ENCODE assay signal across 8 cellular contexts in genomic region chr15:40754574-40754882, GRCh38. TPM values are rescaled to one million over a fixed set of nuclear protein-coding genes. Genes with fewer than 3 reads are reported as not detected.
DNase-seq lines count a peak whose midpoint lies in the region; TF ChIP-seq lines count a peak whose summit lies in the region.

No MANE protein-coding gene starts in this region.

- TF ChIP-seq EP300 in transverse colon (IDR thresholded peaks at IDR 0.05; ENCODE audit: low read depth), result no peak

- H4K20me1 ChIP-seq in OCI-LY3 (ENCODE audit: insufficient read depth, low read length), result no peaks in the 10 kb centered on the region

- peaks cover 37% of the 10 kb centered on the region for H3K79me2 ChIP-seq in OCI-LY3 (ENCODE audit: low read length)

- H3K36me3 ChIP-seq in OCI-LY3 (replicated peaks; ENCODE audit: low read depth, low read length) (peaks cover 25% of the 10 kb centered on the region), transverse colon (peaks cover 0 to 22% (median 7%) of the 10 kb centered on the region in 4 donors)

- H3K4me1 ChIP-seq in OCI-LY3 (ENCODE audit: low read length) (peaks cover 12% of the 10 kb centered on the region; the same call in 1 of the 2 replicates), transverse colon (peaks cover 0 to 24% (median 11%) of the 10 kb centered on the region in 4 donors)

- WGBS in lower leg skin, 2 donors, result 0% methylated on average over 6 to 17 of the region's 22 CpGs
- 0% methylated on average over 14 of the region's 22 CpGs; no CpG with 5 or more reads in 1 of the 2 donors for WGBS in transverse colon (ENCODE audit: low coverage in 1 of 2), 2 donors

- H3K27me3 ChIP-seq in OCI-LY3 (ENCODE audit: low read depth, low read length), result no peaks in the 10 kb centered on the region
- H3K27me3 ChIP-seq in transverse colon, result no peaks in the 10 kb centered on the region

- H3K4me3 Mint-ChIP-seq in activated CD4-positive, alpha-beta T cell treated with anti-CD3 and anti-CD28 coated beads, Interleukin-2, amount 10 ng/mL, durations not matched to agents 7 days and 5 days, result peak overlapping the region; percentile 90

- no peaks in the 10 kb centered on the region for H3K9me3 Mint-ChIP-seq in activated CD4-positive, alpha-beta T cell treated with anti-CD3 and anti-CD28 coated beads, Interleukin-2, amount 10 ng/mL, durations not matched to agents 7 days and 5 days

- H3K4me3 ChIP-seq in OCI-LY3 (ENCODE audit: low read length) (peak overlapping the region; percentile 96), lower leg skin (ENCODE audit: low read depth, poor library complexity, severe bottlenecking) (peak overlapping the region; percentile 83), transverse colon (peak overlapping the region; percentile 68 to 85 (median 74))

- TF ChIP-seq CTCF in OCI-LY3 (IDR thresholded peaks at IDR 0.05; ENCODE audit: low read depth, low read length) (no peak), lower leg skin (IDR thresholded peaks at IDR 0.05) (no peak), transverse colon (IDR thresholded peaks at IDR 0.05) (no peak)

- in situ Hi-C loops in transverse colon (cut with MboI; ENCODE audit: low pct_ligation_motif_present in 1 of 4, low pct_unique_long_range_greater_than_20kb in 1 of 4, low sequenced_read_pairs in 3 of 4), result loop anchor here in 1 of 4 donors (25.0 kb wide), 1 partner anchor 167 kb away; the partner anchor contains the start of gene KNL1

- intact Hi-C loops in lower leg skin (cut with DNase I; ENCODE audit: low total_unique reads), result no loop called here
- intact Hi-C loops in transverse colon (cut with DNase I; ENCODE audit: low total_unique reads), result loop anchor here (2.0 kb wide), 1 partner anchor 52 kb away; the partner anchor contains the start of genes DNAJC17 and ZFYVE19

- no peaks in the 10 kb centered on the region for H3K27me3 Mint-ChIP-seq in activated CD4-positive, alpha-beta T cell treated with anti-CD3 and anti-CD28 coated beads, Interleukin-2, amount 10 ng/mL, durations not matched to agents 7 days and 5 days

- peak overlapping the region; percentile 98 for H3K27ac Mint-ChIP-seq in activated CD4-positive, alpha-beta T cell treated with anti-CD3 and anti-CD28 coated beads, Interleukin-2, amount 10 ng/mL, durations not matched to agents 7 days and 5 days

- peak overlapping the region; percentile 88 for H3K4me2 ChIP-seq in OCI-LY3 (ENCODE audit: low read length)

- H3K4me1 Mint-ChIP-seq in activated CD4-positive, alpha-beta T cell treated with anti-CD3 and anti-CD28 coated beads, Interleukin-2, amount 10 ng/mL, durations not matched to agents 7 days and 5 days, result peaks cover 38% of the 10 kb centered on the region

- H3K9me3 ChIP-seq in OCI-LY3 (ENCODE audit: insufficient read depth, low read length) (no peaks in the 10 kb centered on the region), transverse colon (no peaks in the 10 kb centered on the region)

- CTCF ChIA-PET in activated CD4-positive, alpha-beta T cell treated with anti-CD3 and anti-CD28 coated beads, Interleukin-2, amount 10 ng/mL, durations not matched to agents 7 days and 5 days (lab: Charles Lee), result interaction anchor here (1.0 to 1.5 kb wide), 2 partner anchors 11 to 46 kb away, joined by 3 to 4 read pairs; no protein-coding TSS in a partner anchor

- H3K9ac ChIP-seq in OCI-LY3 (ENCODE audit: low read length), result peak overlapping the region; percentile 78

- POLR2A ChIA-PET in activated CD4-positive, alpha-beta T cell treated with anti-CD3 and anti-CD28 coated beads, Interleukin-2, amount 10 ng/mL, durations not matched to agents 7 days and 5 days (lab: Charles Lee), result no interaction called here

- H3K36me3 Mint-ChIP-seq in activated CD4-positive, alpha-beta T cell treated with anti-CD3 and anti-CD28 coated beads, Interleukin-2, amount 10 ng/mL, durations not matched to agents 7 days and 5 days (ENCODE audit: low read depth), result peaks cover 31% of the 10 kb centered on the region

- TF ChIP-seq POLR2A in lower leg skin (IDR thresholded peaks at IDR 0.05) (no peak), transverse colon (IDR thresholded peaks at IDR 0.05) (no peak)

- DNase-seq in activated CD4-positive, alpha-beta T cell treated with anti-CD3 and anti-CD28 coated beads, Interleukin-2, amount 10 ng/mL, durations not matched to agents 7 days and 5 days, result peak; percentile 28
- DNase-seq in activated CD4-positive, alpha-beta T cell treated with anti-CD3 and anti-CD28 coated beads, Interleukin-2, amount 50 U/mL, for 48 hours, result no peak
- DNase-seq in cerebellum (ENCODE audit: low spot score), result peak; percentile 28
- no peak for DNase-seq in lower leg skin (ENCODE audit: low spot score in 2 of 2)
- DNase-seq in transverse colon, result peak; percentile 54
- DNase-seq in NCI-H524 (lab: John Stamatoyannopoulos, UW), result no peak
- DNase-seq in pons (ENCODE audit: low spot score), result no peak

- H2AFZ ChIP-seq in OCI-LY3 (ENCODE audit: low read depth, low read length), result no peak overlapping the region

- H3K27ac ChIP-seq in OCI-LY3 (ENCODE audit: low read length) (no peak overlapping the region), transverse colon (peak overlapping the region; percentile 84 to 90 (median 86))

RNA-seq across cellular contexts. Expression of gene RMDN3, which starts 0.5 kb away (rescaled TPM):
- total RNA-seq in activated CD4-positive, alpha-beta T cell treated with anti-CD3 and anti-CD28 coated beads, Interleukin-2, amount 10 ng/mL, durations not matched to agents 7 days and 5 days, result 10 to 100 TPM; 26.0 to 32.6 TPM
- total RNA-seq in cerebellum (15.4 TPM), lower leg skin (10 to 100 TPM; 19.1 to 40.2 (median 32.3) TPM), transverse colon (100 to 1,000 TPM in 1 of 4 donors, 10 to 100 TPM in 3; 16.5 to 131 (median 32.7) TPM)

RNA-seq across cellular contexts. Expression of gene GCHFR, which starts 9.3 kb away (rescaled TPM):
- 10 to 100 TPM; 33.9 to 35.5 TPM for total RNA-seq in activated CD4-positive, alpha-beta T cell treated with anti-CD3 and anti-CD28 coated beads, Interleukin-2, amount 10 ng/mL, durations not matched to agents 7 days and 5 days
- 3.4 TPM for total RNA-seq in cerebellum
- total RNA-seq in lower leg skin, result 10 to 100 TPM; 59.8 to 97.7 (median 88.6) TPM
- 10 to 100 TPM; 22.5 to 58.5 (median 46.5) TPM for total RNA-seq in transverse colon

RNA-seq across cellular contexts. Expression of gene C15orf62, which starts 15.3 kb away (rescaled TPM):
- 1 to 10 TPM; 1.0 to 1.3 TPM for total RNA-seq in activated CD4-positive, alpha-beta T cell treated with anti-CD3 and anti-CD28 coated beads, Interleukin-2, amount 10 ng/mL, durations not matched to agents 7 days and 5 days
- total RNA-seq in cerebellum (0.27 TPM), lower leg skin (10 to 100 TPM; 31.2 to 58.4 (median 40.2) TPM), transverse colon (under 1 TPM in 2 of 4 donors, not detected in 2; 0.14 to 0.32 TPM)

RNA-seq across cellular contexts. Expression of gene ZFYVE19, which starts 52.4 kb away (rescaled TPM):
- total RNA-seq in activated CD4-positive, alpha-beta T cell treated with anti-CD3 and anti-CD28 coated beads, Interleukin-2, amount 10 ng/mL, durations not matched to agents 7 days and 5 days, result 10 to 100 TPM; 31.1 to 32.2 TPM
- total RNA-seq in cerebellum (15.4 TPM), lower leg skin (10 to 100 TPM; 30.9 to 65.7 (median 35.4) TPM), transverse colon (10 to 100 TPM; 61.2 to 91.6 (median 69.9) TPM)

RNA-seq across cellular contexts. Expression of gene DNAJC17, which starts 52.7 kb away (rescaled TPM):
- 10 to 100 TPM; 42.2 to 44.3 TPM for total RNA-seq in activated CD4-positive, alpha-beta T cell treated with anti-CD3 and anti-CD28 coated beads, Interleukin-2, amount 10 ng/mL, durations not matched to agents 7 days and 5 days
- 15.3 TPM for total RNA-seq in cerebellum
- total RNA-seq in lower leg skin, result 10 to 100 TPM; 16.5 to 53.1 (median 29.3) TPM
- total RNA-seq in transverse colon, result 10 to 100 TPM in 3 of 4 donors, 1 to 10 TPM in 1; 6.0 to 56.9 (median 22.3) TPM

Comparison
In these comparisons a context has a peak if more than half of its experiments do, and no peak if none do; other contexts are left out.
1. DNase-seq: peak in activated CD4-positive, alpha-beta T cell treated with anti-CD3 and anti-CD28 coated beads, Interleukin-2, amount 10 ng/mL, durations not matched to agents 7 days and 5 days (single experiment), cerebellum (single experiment) and transverse colon (single experiment); none in activated CD4-positive, alpha-beta T cell treated with anti-CD3 and anti-CD28 coated beads, Interleukin-2, amount 50 U/mL, for 48 hours (0 of 2), lower leg skin (0 of 2), NCI-H524 (0 of 2) and pons (single experiment).
2. RNA of gene C15orf62, which starts 15.3 kb away (total RNA-seq): 31.2 to 58.4 TPM in lower leg skin; 1.0 to 1.3 TPM in activated CD4-positive, alpha-beta T cell treated with anti-CD3 and anti-CD28 coated beads, Interleukin-2, amount 10 ng/mL, durations not matched to agents 7 days and 5 days, 0.14 to 0.32 TPM in transverse colon and 0.27 TPM in cerebellum (single experiment); every median in the first group is over 10 times any median in the second.
3. Peak in every context shown above with its lines, with median percentiles within 50 percentile points of each other: H3K4me3 ChIP-seq.